In the genomic region with DNA sequence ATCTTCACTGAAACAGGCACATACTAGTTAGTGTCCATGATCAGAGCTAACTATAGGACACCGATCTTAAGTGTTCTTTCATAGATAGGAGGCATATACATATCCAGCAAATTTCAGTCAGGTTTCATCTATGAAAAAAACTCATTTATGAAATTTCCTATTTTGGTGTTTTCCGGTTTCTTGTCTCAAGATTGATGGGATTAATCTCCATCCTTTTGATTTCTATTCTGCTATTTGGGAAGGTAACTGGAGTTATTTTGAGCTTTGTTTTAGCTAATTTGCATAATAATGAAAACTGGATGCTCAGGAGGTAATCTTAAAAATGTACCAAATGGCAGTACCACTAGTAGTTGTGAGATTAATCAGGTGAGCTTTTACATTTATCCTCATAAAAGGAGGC, we compare ENCODE assay signal across 14 cellular contexts.
A peak's percentile ranks its signal among the peaks of the same experiment; 100 is the strongest.
DNase-seq lines count a peak whose midpoint lies in the region; ATAC-seq, FAIRE-seq and TF ChIP-seq lines count a peak whose summit lies in the region.
"Had no signal": no experiment of that assay in that cellular context is flagged by ENCODE, and none has a peak within 500 bp of the region (broad histone marks: within the 10 kb centered on the region; RNA-seq: fewer than 3 reads in every experiment).

No MANE protein-coding gene starts in this region.

- no peaks in the 10 kb centered on the region for H3K27me3 ChIP-seq in mesenchymal stem cell (ENCODE audit: control insufficient read depth in 1 of 2, insufficient read depth in 1 of 2, low read length in 2 of 2)
- H3K27me3 ChIP-seq: BLaER1 treated with 17β-estradiol and CSF1 and Interleukin-3, amounts not matched to agents 10 nM and 100 nM had no signal

- H3K23ac ChIP-seq in mesenchymal stem cell (ENCODE audit: low read length in 2 of 2), result no peak overlapping the region

- no peaks in the 10 kb centered on the region for H3K9me3 ChIP-seq in SK-N-MC (ENCODE audit: low read depth, low read length)
- no peaks in the 10 kb centered on the region for H3K9me3 ChIP-seq in mesenchymal stem cell (ENCODE audit: control insufficient read depth, low read length)

- no peak overlapping the region for H2BK120ac ChIP-seq in mesenchymal stem cell (ENCODE audit: low read depth, low read length)

- H2AFZ ChIP-seq in mesenchymal stem cell (ENCODE audit: low read depth, low read length), result no peak overlapping the region

- WGBS in mesenchymal stem cell, result 100% methylated on average over 1 of the region's 2 CpGs

- H3K9ac ChIP-seq in SK-N-MC (ENCODE audit: insufficient read length) (no peak overlapping the region), mesenchymal stem cell (ENCODE audit: low read length) (no peak overlapping the region)
- H3K9ac ChIP-seq: BLaER1 treated with 17β-estradiol and CSF1 and Interleukin-3, amounts not matched to agents 10 nM and 100 nM had no signal

- H3K14ac ChIP-seq in mesenchymal stem cell (ENCODE audit: low read length in 2 of 2), result no peak overlapping the region

- no peak overlapping the region for H4K8ac ChIP-seq in mesenchymal stem cell (ENCODE audit: low read length)

- peak overlapping the region in 5 of 8 donors; percentile 8 to 71 (median 49) for H3K4me3 Mint-ChIP-seq in naive B cell
- H3K4me3 Mint-ChIP-seq: CD4-positive, CD25-positive, alpha-beta regulatory T cell; HFFc6 had no signal

- no peak for ATAC-seq in naive B cell (ENCODE audit: low read depth in 2 of 2)

- H3K4ac ChIP-seq in mesenchymal stem cell (ENCODE audit: low read depth in 1 of 2, low read length in 2 of 2), result no peak overlapping the region

- H3K27ac Mint-ChIP-seq in naive B cell, result peak overlapping the region in 3 of 6 donors; percentile 28 to 88 (median 70)
- H3K27ac Mint-ChIP-seq: CD4-positive, CD25-positive, alpha-beta regulatory T cell; HFFc6 had no signal

- H3K4me1 Mint-ChIP-seq in naive B cell, result peaks cover 55 to 85% (median 62%) of the 10 kb centered on the region in 3 donors

- H3K36me3 Mint-ChIP-seq in naive B cell, result peaks cover 15 to 21% of the 10 kb centered on the region in 2 donors
- H3K36me3 Mint-ChIP-seq: CD4-positive, CD25-positive, alpha-beta regulatory T cell had no signal

- no peak overlapping the region for H3K4me2 ChIP-seq in mesenchymal stem cell (ENCODE audit: low read length, poor library complexity, severe bottlenecking)
- H3K4me2 ChIP-seq: BLaER1 treated with 17β-estradiol and CSF1 and Interleukin-3, amounts not matched to agents 10 nM and 100 nM had no signal

- no peak for TF ChIP-seq POLR2A in GM12892 (IDR thresholded peaks at IDR 0.05; ENCODE audit: low read depth, low read length)

- no peak overlapping the region for H2BK12ac ChIP-seq in mesenchymal stem cell (ENCODE audit: low read length in 2 of 2)

- peaks cover 18% of the 10 kb centered on the region for H3K79me1 ChIP-seq in mesenchymal stem cell (replicated peaks; ENCODE audit: low read length, poor library complexity, severe bottlenecking)

- no peak overlapping the region for H2BK5ac ChIP-seq in mesenchymal stem cell (ENCODE audit: low read depth, low read length, poor library complexity, severe bottlenecking)

- H3K18ac ChIP-seq in mesenchymal stem cell (ENCODE audit: low read depth in 1 of 2, low read length in 2 of 2), result no peak overlapping the region

- no peak overlapping the region for H2AK5ac ChIP-seq in mesenchymal stem cell (ENCODE audit: low read length, severe bottlenecking)

- H3K4me3 ChIP-seq in SK-N-MC (no peak overlapping the region), mesenchymal stem cell (ENCODE audit: insufficient read depth in 1 of 2, low read depth in 1 of 2, low read length in 2 of 2) (no peak overlapping the region)
- H3K4me3 ChIP-seq: BLaER1 treated with 17β-estradiol and CSF1 and Interleukin-3, amounts not matched to agents 10 nM and 100 nM had no signal

- H3K9me3 Mint-ChIP-seq in naive B cell, result peaks cover 3 to 24% (median 13%) of the 10 kb centered on the region in 7 donors
- H3K9me3 Mint-ChIP-seq: HFFc6 had no signal

- H3K36me3 ChIP-seq in SK-N-MC (ENCODE audit: insufficient read depth, low read length) (peaks cover 33% of the 10 kb centered on the region), mesenchymal stem cell (ENCODE audit: control insufficient read depth in 1 of 2, insufficient read depth in 2 of 2, low read depth in 1 of 2, low read length in 2 of 2) (peaks cover 22 to 46% of the 10 kb centered on the region in 2 experiments)

- DNase-seq in GM12892 (ENCODE audit: insufficient read length) (no peak), SK-N-MC (ENCODE audit: low read depth, low spot score) (no peak), naive B cell (no peak), mesenchymal stem cell (no peak), glomerular visceral epithelial cell (ENCODE audit: extremely low spot score) (no peak), hepatic stellate cell (ENCODE audit: low spot score) (no peak), GOT3 (lab: John Stamatoyannopoulos, UW) (no peak)
- DNase-seq: AML-193; CD4-positive, CD25-positive, alpha-beta regulatory T cell; DMS53; HCEC 1CT; HFFc6 had no signal

- peak; percentile 30 for FAIRE-seq in GM12892 (lab: Jason Lieb, UNC)
- FAIRE-seq: GM19239 had no signal

- peak overlapping the region; percentile 100 for H3K27ac ChIP-seq in SK-N-MC
- no peak overlapping the region for H3K27ac ChIP-seq in mesenchymal stem cell (ENCODE audit: low read length, poor library complexity, severe bottlenecking)
- H3K27ac ChIP-seq: BLaER1 treated with 17β-estradiol and CSF1 and Interleukin-3, amounts not matched to agents 10 nM and 100 nM had no signal

- H3K4me1 ChIP-seq in mesenchymal stem cell (ENCODE audit: control insufficient read depth, insufficient read depth, low read depth, low read length), result no peaks in the 10 kb centered on the region

- H3K27me3 Mint-ChIP-seq in naive B cell, result no peaks in the 10 kb centered on the region
- H3K27me3 Mint-ChIP-seq: CD4-positive, CD25-positive, alpha-beta regulatory T cell had no signal

- no peak overlapping the region for H2BK15ac ChIP-seq in mesenchymal stem cell (ENCODE audit: low read depth, poor library complexity, severe bottlenecking)

- no peak overlapping the region for H4K91ac ChIP-seq in mesenchymal stem cell (ENCODE audit: low read length)
